ENCODE assay signal across 34 cellular contexts in the genomic region with DNA sequence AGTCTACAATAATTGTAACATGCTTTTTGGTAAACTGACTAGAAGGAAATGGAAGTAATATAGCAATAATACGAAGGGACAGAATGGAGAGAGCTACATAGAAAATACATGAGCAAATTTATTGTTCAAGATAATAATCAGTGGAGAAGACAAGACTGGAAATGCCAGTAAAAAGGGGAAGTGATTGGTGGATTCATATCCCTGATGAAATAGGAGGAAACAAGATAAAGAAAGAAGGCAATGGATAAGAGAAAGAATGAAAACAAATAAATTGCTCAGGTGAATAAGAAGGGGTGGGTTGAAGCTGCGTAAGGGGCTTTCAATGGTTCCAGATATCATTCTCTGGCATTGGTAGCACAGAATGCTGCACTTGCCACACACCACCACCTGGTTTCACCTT.
"Had no signal": no experiment of that assay in that cellular context is flagged by ENCODE, and none has a peak within 500 bp of the region (broad histone marks: within the 10 kb centered on the region; RNA-seq: fewer than 3 reads in every experiment).

No MANE protein-coding gene starts in this region.

- H3K27ac ChIP-seq: body of pancreas, breast epithelium, PC-9, RWPE1 had no signal

- H3K4me3 Mint-ChIP-seq: activated CD4-positive, alpha-beta T cell treated with anti-CD3 and anti-CD28 coated beads for 36 hours; activated CD4-positive, alpha-beta T cell treated with anti-CD3 and anti-CD28 coated beads, Interleukin-2, amount 10 ng/mL, durations not matched to agents 7 days and 5 days; activated CD8-positive, alpha-beta T cell treated with anti-CD3 and anti-CD28 coated beads, Interleukin-2, amount 10 ng/mL, durations not matched to agents 7 days and 5 days; activated naive CD4-positive, alpha-beta T cell treated with anti-CD3 and anti-CD28 coated beads, Interleukin-2, amount 50 U/mL, for 24 hours; activated naive CD8-positive, alpha-beta T cell treated with anti-CD3 and anti-CD28 coated beads, Interleukin-2, amount 10 ng/mL, durations not matched to agents 7 days and 5 days; activated T-cell treated with anti-CD3 and anti-CD28 coated beads, Interleukin-2, amount 50 U/mL, for 24 hours had no signal

- ATAC-seq: activated CD4-positive, alpha-beta T cell treated with anti-CD3 and anti-CD28 coated beads for 36 hours; activated CD4-positive, CD25-positive, alpha-beta regulatory T cell treated with anti-CD3 and anti-CD28 coated beads, Interleukin-2, amount 50 U/mL, for 24 hours; activated CD8-positive, alpha-beta T cell treated with anti-CD3 and anti-CD28 coated beads, Interleukin-2, amount 10 ng/mL, durations not matched to agents 7 days and 5 days; body of pancreas; Right ventricle myocardium inferior; SK-N-SH treated with all-trans-retinoic acid at 6 μM for 48 hours had no signal

- H2AFZ ChIP-seq: PC-9 had no signal

- DNase-seq: activated CD4-positive, alpha-beta T cell treated with anti-CD3 and anti-CD28 coated beads for 36 hours; activated CD4-positive, alpha-beta T cell treated with anti-CD3 and anti-CD28 coated beads, Interleukin-2, amount 10 ng/mL, durations not matched to agents 7 days and 5 days; activated CD4-positive, alpha-beta T cell treated with anti-CD3 and anti-CD28 coated beads, Interleukin-2, amount 50 U/mL, for 48 hours; activated CD8-positive, alpha-beta T cell treated with anti-CD3 and anti-CD28 coated beads, Interleukin-2, amount 10 ng/mL, durations not matched to agents 7 days and 5 days; activated gamma-delta T cell; activated naive CD4-positive, alpha-beta T cell treated with Interleukin-2 at 50 U/mL for 16 hours; activated naive CD8-positive, alpha-beta T cell treated with anti-CD3 and anti-CD28 coated beads, Interleukin-2, amount 10 ng/mL, durations not matched to agents 7 days and 5 days; activated T-cell treated with anti-CD3 and anti-CD28 coated beads, Interleukin-2, amount 50 U/mL, for 24 hours; amygdala; body of pancreas; KG1; MM.1S; NCI-H1048; NCI-H1105 treated with DMSO at 0.1 percent for 48 hours; NCI-H1436; NCI-H1694 treated with DMSO at 0.1 percent for 48 hours; NCI-H2081; NCI-H345; NCI-H524 treated with DMSO at 0.1 percent for 48 hours; PC-9; SIG-M5; SW 1271; T-helper 1 cell; T-helper 2 cell; T-helper 9 cell had no signal

- H3K27me3 Mint-ChIP-seq: activated CD4-positive, alpha-beta T cell treated with anti-CD3 and anti-CD28 coated beads for 36 hours; activated CD4-positive, alpha-beta T cell treated with anti-CD3 and anti-CD28 coated beads, Interleukin-2, amount 10 ng/mL, durations not matched to agents 7 days and 5 days; activated naive CD4-positive, alpha-beta T cell treated with anti-CD3 and anti-CD28 coated beads, Interleukin-2, amount 50 U/mL, for 24 hours; activated naive CD8-positive, alpha-beta T cell treated with anti-CD3 and anti-CD28 coated beads, Interleukin-2, amount 10 ng/mL, durations not matched to agents 7 days and 5 days; activated T-cell treated with anti-CD3 and anti-CD28 coated beads, Interleukin-2, amount 50 U/mL, for 24 hours had no signal

- FAIRE-seq: astrocyte, RCC 7860 had no signal

- H3K4me2 ChIP-seq: PC-9 had no signal

- H3K4me1 ChIP-seq: body of pancreas, breast epithelium had no signal

- H3K27me3 ChIP-seq: body of pancreas, breast epithelium had no signal

- H3K36me3 Mint-ChIP-seq: activated naive CD8-positive, alpha-beta T cell treated with anti-CD3 and anti-CD28 coated beads, Interleukin-2, amount 10 ng/mL, durations not matched to agents 7 days and 5 days had no signal

- H3K4me1 Mint-ChIP-seq: activated CD4-positive, alpha-beta T cell treated with anti-CD3 and anti-CD28 coated beads for 36 hours; activated CD4-positive, alpha-beta T cell treated with anti-CD3 and anti-CD28 coated beads, Interleukin-2, amount 10 ng/mL, durations not matched to agents 7 days and 5 days; activated naive CD4-positive, alpha-beta T cell treated with anti-CD3 and anti-CD28 coated beads, Interleukin-2, amount 50 U/mL, for 24 hours had no signal

- H3K4me3 ChIP-seq: body of pancreas, breast epithelium, PC-9 had no signal

- H3K9me3 ChIP-seq: body of pancreas, breast epithelium had no signal

- H3K27ac Mint-ChIP-seq: activated CD4-positive, alpha-beta T cell treated with anti-CD3 and anti-CD28 coated beads for 36 hours; activated CD4-positive, alpha-beta T cell treated with anti-CD3 and anti-CD28 coated beads, Interleukin-2, amount 10 ng/mL, durations not matched to agents 7 days and 5 days; activated CD8-positive, alpha-beta T cell treated with anti-CD3 and anti-CD28 coated beads, Interleukin-2, amount 10 ng/mL, durations not matched to agents 7 days and 5 days; activated naive CD4-positive, alpha-beta T cell treated with anti-CD3 and anti-CD28 coated beads, Interleukin-2, amount 50 U/mL, for 24 hours; activated naive CD8-positive, alpha-beta T cell treated with anti-CD3 and anti-CD28 coated beads, Interleukin-2, amount 10 ng/mL, durations not matched to agents 7 days and 5 days; activated T-cell treated with anti-CD3 and anti-CD28 coated beads, Interleukin-2, amount 50 U/mL, for 24 hours; activated T-helper 2 cell treated with anti-CD3 and anti-CD28 coated beads, Interferon-gamma antibody, Interleukin-2, Interleukin-4, amounts not matched to agents 10 μg/mL and 5 μg/mL and 100 μg/mL, durations not matched to agents 14 hours and 24 hours and 36 hours had no signal

- H3K9me3 Mint-ChIP-seq: activated CD4-positive, alpha-beta T cell treated with anti-CD3 and anti-CD28 coated beads, Interleukin-2, amount 10 ng/mL, durations not matched to agents 7 days and 5 days; activated naive CD4-positive, alpha-beta T cell treated with anti-CD3 and anti-CD28 coated beads, Interleukin-2, amount 50 U/mL, for 24 hours; activated T-cell treated with anti-CD3 and anti-CD28 coated beads, Interleukin-2, amount 50 U/mL, for 24 hours; activated T-helper 2 cell treated with anti-CD3 and anti-CD28 coated beads, Interferon-gamma antibody, Interleukin-2, Interleukin-4, amounts not matched to agents 10 μg/mL and 5 μg/mL and 100 μg/mL, durations not matched to agents 14 hours and 24 hours and 36 hours had no signal

- H3K36me3 ChIP-seq: breast epithelium had no signal
